In genomic region chr4:48489683-48490011, GRCh38 we compare ENCODE assay signal across 13 cellular contexts. TPM values are rescaled to one million over a fixed set of nuclear protein-coding genes. Genes with fewer than 3 reads are reported as not detected.
A peak's percentile ranks its signal among the peaks of the same experiment; 100 is the strongest.
DNase-seq lines count a peak whose midpoint lies in the region; ATAC-seq lines count a peak whose summit lies in the region.
"Had no signal": no experiment of that assay in that cellular context is flagged by ENCODE, and none has a peak within 500 bp of the region (broad histone marks: within the 10 kb centered on the region; RNA-seq: fewer than 3 reads in every experiment).

No MANE protein-coding gene starts in this region.

- intact Hi-C loops in right cardiac atrium (cut with DNase I), result no loop called here

- H3K27ac ChIP-seq in SK-N-MC, result no peak overlapping the region
- H3K27ac ChIP-seq in right cardiac atrium (ENCODE audit: low read length), result no peak overlapping the region
- H3K27ac ChIP-seq in rectal smooth muscle tissue (ENCODE audit: low read depth, low read length), result no peak overlapping the region

- H3K9ac ChIP-seq in SK-N-MC (ENCODE audit: insufficient read length) (no peak overlapping the region), rectal smooth muscle tissue (ENCODE audit: low read length) (no peak overlapping the region)

- H3K9me3 ChIP-seq in SK-N-MC (ENCODE audit: low read depth, low read length) (no peaks in the 10 kb centered on the region), right cardiac atrium (ENCODE audit: control insufficient read depth, low read length) (no peaks in the 10 kb centered on the region)

- DNase-seq in ELF-1 (ENCODE audit: low read depth, low spot score) (peak; percentile 49), SK-N-MC (ENCODE audit: low read depth, low spot score) (no peak), right cardiac atrium (no peak), Kasumi-1 (lab: John Stamatoyannopoulos, UW) (no peak), AG08396 (ENCODE audit: low spot score) (no peak), NCI-H2081 (lab: John Stamatoyannopoulos, UW) (no peak)
- DNase-seq in activated CD4-positive, alpha-beta T cell treated with anti-CD3 and anti-CD28 coated beads for 4 hours, result no peak
- DNase-seq: aorta; midbrain; NCI-H2081 treated with DMSO at 0.1 percent for 48 hours; stimulated activated CD4-positive, alpha-beta T cell treated with anti-CD3 and anti-CD28 coated beads, Interleukin-2, amount 100 ng/mL, for 48 hours had no signal

- H3K4me3 ChIP-seq in SK-N-MC, result peak overlapping the region; percentile 61
- H3K4me3 ChIP-seq in right cardiac atrium (ENCODE audit: low read length), result peak overlapping the region; percentile 47
- H3K4me3 ChIP-seq in rectal smooth muscle tissue (ENCODE audit: low read length), result peak overlapping the region; percentile 34

- H3K36me3 ChIP-seq in SK-N-MC (ENCODE audit: insufficient read depth, low read length) (no peaks in the 10 kb centered on the region), rectal smooth muscle tissue (ENCODE audit: control insufficient read depth, insufficient read depth, low read length) (no peaks in the 10 kb centered on the region)

- H3K4me1 ChIP-seq in right cardiac atrium (ENCODE audit: control insufficient read depth, insufficient read depth, low read length) (peaks cover 3% of the 10 kb centered on the region), rectal smooth muscle tissue (ENCODE audit: control insufficient read depth, insufficient read depth, low read length) (no peaks in the 10 kb centered on the region)

- no peaks in the 10 kb centered on the region for H3K27me3 ChIP-seq in right cardiac atrium (ENCODE audit: control insufficient read depth, insufficient read depth)
- peaks cover 22% of the 10 kb centered on the region for H3K27me3 ChIP-seq in rectal smooth muscle tissue (ENCODE audit: control insufficient read depth, insufficient read depth, low read length)

- 19% methylated on average over 14 of the region's 14 CpGs for WGBS in right cardiac atrium

- peak in 1 of 2 donors; percentile 26 for ATAC-seq in right cardiac atrium

RNA-seq across cellular contexts. Expression of gene ZAR1, which starts 0.4 kb away (rescaled TPM):
- total RNA-seq in right cardiac atrium, result not detected
- not detected for polyA plus RNA-seq in right cardiac atrium
- total RNA-seq: aorta, fibroblast of lung had no signal
- polyA plus RNA-seq: aorta, fibroblast of lung had no signal

RNA-seq across cellular contexts. Expression of gene SLC10A4, which starts 6.5 kb away (rescaled TPM):
- total RNA-seq in right cardiac atrium, result under 1 TPM in 1 of 4 donors, not detected in 3; 0.25 TPM
- polyA plus RNA-seq in right cardiac atrium, result 0.09 TPM
